12 cellular contexts compared by ENCODE assay signal in genomic region chr5:107808671-107809137, GRCh38.
A peak's percentile ranks its signal among the peaks of the same experiment; 100 is the strongest.
DNase-seq lines count a peak whose midpoint lies in the region; ATAC-seq and TF ChIP-seq lines count a peak whose summit lies in the region.
"Had no signal": no experiment of that assay in that cellular context is flagged by ENCODE, and none has a peak within 500 bp of the region (broad histone marks: within the 10 kb centered on the region; RNA-seq: fewer than 3 reads in every experiment).

No MANE protein-coding gene starts in this region.

- H3K9me3 Mint-ChIP-seq in mesothelial cell of epicardium = no peaks in the 10 kb centered on the region
- H3K9me3 Mint-ChIP-seq: CD4-positive, alpha-beta memory T cell; naive thymus-derived CD8-positive, alpha-beta T cell had no signal

- no peak for TF ChIP-seq CTCF in mesothelial cell of epicardium (IDR thresholded peaks at IDR 0.05; ENCODE audit: unreplicated experiment)

- H3K4me1 Mint-ChIP-seq in mesothelial cell of epicardium = peaks cover 20% of the 10 kb centered on the region
- H3K4me1 Mint-ChIP-seq: CD4-positive, alpha-beta memory T cell; naive thymus-derived CD8-positive, alpha-beta T cell had no signal

- no peaks in the 10 kb centered on the region for H3K36me3 Mint-ChIP-seq in mesothelial cell of epicardium
- H3K36me3 Mint-ChIP-seq: CD4-positive, alpha-beta memory T cell; naive thymus-derived CD8-positive, alpha-beta T cell had no signal

- ATAC-seq in HG02840 (IDR thresholded peaks at IDR 0.05; ENCODE audit: low FRiP score, unreplicated experiment) = no peak
- no peak for ATAC-seq in GM21423 (IDR thresholded peaks at IDR 0.05; ENCODE audit: unreplicated experiment)
- no peak for ATAC-seq in HG03342 (IDR thresholded peaks at IDR 0.05; ENCODE audit: unreplicated experiment)
- ATAC-seq in HG02798 (IDR thresholded peaks at IDR 0.05; ENCODE audit: poor library complexity, unreplicated experiment) = no peak
- ATAC-seq: naive thymus-derived CD8-positive, alpha-beta T cell had no signal

- H3K27ac Mint-ChIP-seq in mesothelial cell of epicardium = no peak overlapping the region
- H3K27ac Mint-ChIP-seq: CD4-positive, alpha-beta memory T cell; naive thymus-derived CD8-positive, alpha-beta T cell had no signal

- DNase-seq in ELF-1 (ENCODE audit: low read depth, low spot score) = peak; percentile 96
- DNase-seq in NCI-H146 (lab: John Stamatoyannopoulos, UW) = peak; percentile 97
- peak; percentile 67 for DNase-seq in astrocyte of the hippocampus (ENCODE audit: low read depth, low spot score)
- peak; percentile 52 to 75 for DNase-seq in mesothelial cell of epicardium (ENCODE audit: low spot score in 2 of 2, unreplicated experiment in 2 of 2)
- DNase-seq: activated T-cell treated with anti-CD3 and anti-CD28 coated beads, Interleukin-2, amount 50 U/mL, for 48 hours; CD4-positive, alpha-beta memory T cell; naive thymus-derived CD8-positive, alpha-beta T cell; NCI-H1048 had no signal

- no peak overlapping the region for H3K4me3 Mint-ChIP-seq in mesothelial cell of epicardium
- H3K4me3 Mint-ChIP-seq: CD4-positive, alpha-beta memory T cell; naive thymus-derived CD8-positive, alpha-beta T cell had no signal

- no peaks in the 10 kb centered on the region for H3K27me3 Mint-ChIP-seq in mesothelial cell of epicardium (ENCODE audit: low read depth)
